28 cellular contexts compared by ENCODE assay signal in genomic region chr5:94027145-94027544, GRCh38.
"Had no signal": no experiment of that assay in that cellular context is flagged by ENCODE, and none has a peak within 500 bp of the region (broad histone marks: within the 10 kb centered on the region; RNA-seq: fewer than 3 reads in every experiment).

No MANE protein-coding gene starts in this region.

- H3K4me1 ChIP-seq: left ventricle myocardium inferior, psoas muscle, transverse colon, vagina had no signal

- H3K27me3 Mint-ChIP-seq: memory B cell; naive thymus-derived CD4-positive, alpha-beta T cell; stimulated activated naive B cell treated with anti-CD40 and anti-IgM and Interleukin-4, amounts not matched to agents 10 μg/mL and 1 μg/mL and 100 μg/mL, for 72 hours; stimulated activated naive CD8-positive, alpha-beta T cell treated with anti-CD3 and anti-CD28 coated beads, Interleukin-15, Interleukin-2, amounts not matched to agents 100 ng/mL and 50 ng/mL, for 24 hours had no signal

- H3K27ac ChIP-seq: coronary artery, left ventricle myocardium inferior, psoas muscle, thoracic aorta, transverse colon, vagina had no signal

- H3K9me3 Mint-ChIP-seq: immature natural killer cell; memory B cell; nephron; stimulated activated naive B cell treated with anti-CD40 and anti-IgM and Interleukin-4, amounts not matched to agents 10 μg/mL and 1 μg/mL and 100 μg/mL, for 72 hours had no signal

- H3K4me1 Mint-ChIP-seq: nephron had no signal

- H3K27me3 ChIP-seq: transverse colon, vagina had no signal

- H3K36me3 ChIP-seq: thoracic aorta, transverse colon, vagina had no signal

- FAIRE-seq: endometrium, frontal cortex had no signal

- H3K4me3 Mint-ChIP-seq: immature natural killer cell; memory B cell; mesothelial cell of epicardium; naive thymus-derived CD4-positive, alpha-beta T cell; nephron; stimulated activated naive B cell treated with anti-CD40 and anti-IgM and Interleukin-4, amounts not matched to agents 10 μg/mL and 1 μg/mL and 100 μg/mL, for 72 hours; stimulated activated naive CD8-positive, alpha-beta T cell treated with anti-CD3 and anti-CD28 coated beads, Interleukin-15, Interleukin-2, amounts not matched to agents 100 ng/mL and 50 ng/mL, for 24 hours had no signal

- H3K4me3 ChIP-seq: coronary artery, left ventricle myocardium inferior, lung, psoas muscle, skin epidermis, thoracic aorta, transverse colon, vagina had no signal

- H3K9me3 ChIP-seq: left ventricle myocardium inferior, psoas muscle, thoracic aorta, transverse colon, vagina had no signal

- H3K27ac Mint-ChIP-seq: memory B cell; nephron; stimulated activated naive B cell treated with anti-CD40 and anti-IgM and Interleukin-4, amounts not matched to agents 10 μg/mL and 1 μg/mL and 100 μg/mL, for 72 hours; stimulated activated naive CD8-positive, alpha-beta T cell treated with anti-CD3 and anti-CD28 coated beads, Interleukin-15, Interleukin-2, amounts not matched to agents 100 ng/mL and 50 ng/mL, for 24 hours had no signal

- ATAC-seq: left colon; naive thymus-derived CD4-positive, alpha-beta T cell; psoas muscle; right cardiac atrium; stimulated activated naive B cell treated with anti-CD40 and anti-IgM and Interleukin-4, amounts not matched to agents 10 μg/mL and 1 μg/mL and 100 μg/mL, for 72 hours had no signal

- DNase-seq: dermis blood vessel endothelial cell; effector memory CD4-positive, alpha-beta T cell; head of caudate nucleus; hippocampal formation; immature natural killer cell; islet precursor cell; left colon; left ventricle myocardium inferior; naive thymus-derived CD4-positive, alpha-beta T cell; nucleus accumbens; posterior cingulate gyrus; psoas muscle; right cardiac atrium; stimulated activated CD4-positive, alpha-beta T cell treated with anti-CD3 and anti-CD28 coated beads, Interleukin-15, amount 100 ng/mL, for 24 hours; stimulated activated CD4-positive, alpha-beta T cell treated with anti-CD3 and anti-CD28 coated beads, Interleukin-2, amount 100 ng/mL, for 48 hours; stimulated activated naive B cell treated with anti-CD40 and anti-IgM and Interleukin-4, amounts not matched to agents 10 μg/mL and 1 μg/mL and 100 μg/mL, for 72 hours; transverse colon had no signal
